21 cellular contexts compared by ENCODE assay signal in the genomic region with DNA sequence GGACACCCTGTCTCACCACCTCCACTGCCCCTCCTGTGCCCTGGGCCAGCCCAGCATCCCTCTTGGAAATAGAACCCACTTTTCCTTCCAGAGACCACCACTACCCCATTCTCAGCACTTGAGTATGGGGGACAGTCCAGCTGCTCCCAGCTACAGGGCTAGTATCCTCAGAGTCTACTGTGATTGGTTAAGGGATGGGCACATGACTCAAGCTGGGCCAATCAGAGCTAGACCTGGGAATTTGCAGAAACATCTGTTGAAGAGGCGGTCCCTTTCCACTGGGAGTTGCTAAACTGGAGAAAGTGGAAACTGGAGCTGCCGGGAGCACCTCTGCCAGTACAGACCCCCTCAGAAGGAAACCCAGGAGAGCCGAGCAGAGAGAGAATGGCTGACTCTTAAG.
DNase-seq lines count a peak whose midpoint lies in the region; ATAC-seq and TF ChIP-seq lines count a peak whose summit lies in the region.
"Had no signal": no experiment of that assay in that cellular context is flagged by ENCODE, and none has a peak within 500 bp of the region (broad histone marks: within the 10 kb centered on the region; RNA-seq: fewer than 3 reads in every experiment).

No MANE protein-coding gene starts in this region.

- H3K9ac ChIP-seq in mammary epithelial cell (ENCODE audit: insufficient read depth, low read length) (no peak overlapping the region), endodermal cell (ENCODE audit: extremely low read depth, low read length, poor library complexity, severe bottlenecking) (no peak overlapping the region)
- H3K9ac ChIP-seq: BLaER1 treated with 17β-estradiol and CSF1 and Interleukin-3, amounts not matched to agents 10 nM and 100 nM; KMS-11 had no signal

- no peak for ATAC-seq in GM21723 (IDR thresholded peaks at IDR 0.05; ENCODE audit: unreplicated experiment)
- no peak for ATAC-seq in GM18861 (IDR thresholded peaks at IDR 0.05; ENCODE audit: unreplicated experiment)
- ATAC-seq in activated T-cell treated with anti-CD3 and anti-CD28 coated beads, Interleukin-2, amount 50 U/mL, for 72 hours (replicated peaks in 1 of 2), result no peak
- ATAC-seq: CD8-positive, alpha-beta T cell had no signal

- H3K9me3 ChIP-seq in mammary epithelial cell (replicated peaks; ENCODE audit: insufficient read depth, low read length) (no peaks in the 10 kb centered on the region), endodermal cell (ENCODE audit: control insufficient read depth, low read length) (no peaks in the 10 kb centered on the region), testis (no peaks in the 10 kb centered on the region)
- H3K9me3 ChIP-seq: BLaER1 treated with 17β-estradiol and CSF1 and Interleukin-3, amounts not matched to agents 10 nM and 100 nM had no signal

- BruUV-seq in MCF 10A (replicated peaks; lab: Mats Ljungman, UMichigan) (no TSS peak), mammary epithelial cell (replicated peaks; lab: Mats Ljungman, UMichigan) (no TSS peak)

- no peak overlapping the region for H3K27ac ChIP-seq in mammary epithelial cell (ENCODE audit: insufficient read depth, low read depth, low read length)
- H3K27ac ChIP-seq in endodermal cell (ENCODE audit: low read depth, low read length), result no peak overlapping the region
- no peak overlapping the region for H3K27ac ChIP-seq in testis
- H3K27ac ChIP-seq: BLaER1 treated with 17β-estradiol and CSF1 and Interleukin-3, amounts not matched to agents 10 nM and 100 nM; KMS-11 had no signal

- H3K9me3 Mint-ChIP-seq in MCF 10A (ENCODE audit: unreplicated experiment) (no peaks in the 10 kb centered on the region), endodermal cell (no peaks in the 10 kb centered on the region)
- no peaks in the 10 kb centered on the region for H3K9me3 Mint-ChIP-seq in activated T-cell treated with anti-CD3 and anti-CD28 coated beads, Interleukin-2, amount 50 U/mL, for 72 hours
- H3K9me3 Mint-ChIP-seq: CD8-positive, alpha-beta T cell; H9 had no signal

- no peaks in the 10 kb centered on the region for H3K4me1 ChIP-seq in mammary epithelial cell (ENCODE audit: insufficient read depth, low read length)
- H3K4me1 ChIP-seq in endodermal cell (ENCODE audit: control insufficient read depth, insufficient read depth, low read length), result no peaks in the 10 kb centered on the region
- H3K4me1 ChIP-seq in testis, result no peaks in the 10 kb centered on the region

- in situ Hi-C loops in mammary epithelial cell (cut with MboI; ENCODE audit: low sequenced_read_pairs in 2 of 2), result no loop called here

- no peaks in the 10 kb centered on the region for H3K79me2 ChIP-seq in mammary epithelial cell (ENCODE audit: insufficient read depth, low read length)

- TF ChIP-seq CTCF in MCF 10A (IDR thresholded peaks at IDR 0.05; ENCODE audit: unreplicated experiment), result no peak
- no peak for TF ChIP-seq CTCF in mammary epithelial cell (conservative IDR thresholded peaks at IDR 0.05 in 1 of 2, IDR thresholded peaks at IDR 0.05 in 1 of 2; ENCODE audit: extremely low read depth in 1 of 2, insufficient read depth in 1 of 2, low read depth in 1 of 2, low read length in 2 of 2)
- TF ChIP-seq CTCF in endodermal cell (conservative IDR thresholded peaks at IDR 0.05), result no peak
- no peak for TF ChIP-seq CTCF in testis (IDR thresholded peaks at IDR 0.05)

- POLR2A ChIA-PET in MCF 10A (lab: Yijun Ruan, JAX), result no interaction called here

- no peak overlapping the region for H3K4me2 ChIP-seq in mammary epithelial cell (ENCODE audit: insufficient read depth, low read depth, low read length)
- H3K4me2 ChIP-seq: KMS-11 had no signal

- H3K4me1 Mint-ChIP-seq in MCF 10A (ENCODE audit: insufficient read depth, unreplicated experiment) (no peaks in the 10 kb centered on the region), endodermal cell (no peaks in the 10 kb centered on the region)
- no peaks in the 10 kb centered on the region for H3K4me1 Mint-ChIP-seq in activated T-cell treated with anti-CD3 and anti-CD28 coated beads, Interleukin-2, amount 50 U/mL, for 72 hours (ENCODE audit: low read depth)

- H3K27ac Mint-ChIP-seq in MCF 10A (ENCODE audit: low read depth, unreplicated experiment) (no peak overlapping the region), endodermal cell (no peak overlapping the region)
- no peak overlapping the region for H3K27ac Mint-ChIP-seq in activated T-cell treated with anti-CD3 and anti-CD28 coated beads, Interleukin-2, amount 50 U/mL, for 72 hours
- H3K27ac Mint-ChIP-seq: CD8-positive, alpha-beta T cell; H9 had no signal

- H3K4me3 Mint-ChIP-seq in MCF 10A (ENCODE audit: unreplicated experiment), result no peak overlapping the region
- no peak overlapping the region for H3K4me3 Mint-ChIP-seq in endodermal cell
- no peak overlapping the region for H3K4me3 Mint-ChIP-seq in activated T-cell treated with anti-CD3 and anti-CD28 coated beads, Interleukin-2, amount 50 U/mL, for 72 hours
- H3K4me3 Mint-ChIP-seq: CD8-positive, alpha-beta T cell; H9 had no signal

- no peaks in the 10 kb centered on the region for H3K27me3 ChIP-seq in mammary epithelial cell (ENCODE audit: insufficient read depth, low read length)
- no peaks in the 10 kb centered on the region for H3K27me3 ChIP-seq in endodermal cell (ENCODE audit: control insufficient read depth, insufficient read depth, low read length, poor library complexity, severe bottlenecking)
- H3K27me3 ChIP-seq in testis, result no peaks in the 10 kb centered on the region
- H3K27me3 ChIP-seq: BLaER1 treated with 17β-estradiol and CSF1 and Interleukin-3, amounts not matched to agents 10 nM and 100 nM had no signal

- WGBS in mammary epithelial cell (ENCODE audit: low coverage, missing lambda C conversion rate), result 75% methylated on average over 1 of the region's 3 CpGs
- 79 to 100% methylated on average over 2 to 3 of the region's 3 CpGs for WGBS in endodermal cell (ENCODE audit: insufficient coverage in 1 of 2, insufficient read length in 1 of 2), 2 experiments
- WGBS in testis, 2 donors, result 35 to 47% methylated on average over 2 to 3 of the region's 3 CpGs

- H3K27me3 Mint-ChIP-seq in MCF 10A (ENCODE audit: insufficient read depth, unreplicated experiment) (peaks cover 61% of the 10 kb centered on the region), endodermal cell (ENCODE audit: insufficient read depth) (peaks cover 7% of the 10 kb centered on the region)
- H3K27me3 Mint-ChIP-seq in activated T-cell treated with anti-CD3 and anti-CD28 coated beads, Interleukin-2, amount 50 U/mL, for 72 hours (ENCODE audit: low read depth), result peaks cover 8% of the 10 kb centered on the region

- DNase-seq in MCF 10A (ENCODE audit: unreplicated experiment) (peak; percentile 6), mammary epithelial cell (no peak), NAMALWA (ENCODE audit: low spot score) (peak; percentile 13), endodermal cell (peak; percentile 55), testis (peak; percentile 23)
- no peak for DNase-seq in activated T-cell treated with anti-CD3 and anti-CD28 coated beads, Interleukin-2, amount 50 U/mL, for 72 hours
- DNase-seq: Calu3; CD8-positive, alpha-beta T cell; DMS79; H9; NCI-H1048; NCI-H1436 treated with DMSO at 0.1 percent for 48 hours; NCI-H2029 treated with DMSO at 0.1 percent for 48 hours; NCI-H2171; NCI-H446 treated with DMSO at 0.1 percent for 48 hours; OCI-M1; SHP77 had no signal

- H2AFZ ChIP-seq in mammary epithelial cell (ENCODE audit: low read depth, low read length), result no peak overlapping the region

- H3K36me3 Mint-ChIP-seq in MCF 10A (ENCODE audit: insufficient read depth, unreplicated experiment), result no peaks in the 10 kb centered on the region
- H3K36me3 Mint-ChIP-seq in endodermal cell (ENCODE audit: low read depth), result no peaks in the 10 kb centered on the region
- no peaks in the 10 kb centered on the region for H3K36me3 Mint-ChIP-seq in activated T-cell treated with anti-CD3 and anti-CD28 coated beads, Interleukin-2, amount 50 U/mL, for 72 hours (ENCODE audit: insufficient read depth in 2 of 2)
- H3K36me3 Mint-ChIP-seq: CD8-positive, alpha-beta T cell had no signal

- intact Hi-C loops in MCF 10A (cut with micrococcal nuclease) (no loop called here), mammary epithelial cell (cut with micrococcal nuclease) (no loop called here), testis (cut with DNase I; ENCODE audit: low total_unique reads) (no loop called here)

- CTCF ChIA-PET in MCF 10A (lab: Yijun Ruan, JAX) (interaction anchor here (1.5 kb wide), 1 partner anchor 11 kb away, joined by 3 read pairs; no protein-coding TSS in a partner anchor), mammary epithelial cell (lab: Charles Lee; ENCODE audit: low non-redundant PET) (interaction anchor here (0.6 kb wide), 1 partner anchor 205 kb away, joined by 3 read pairs; no protein-coding TSS in a partner anchor)

- no peaks in the 10 kb centered on the region for H3K36me3 ChIP-seq in mammary epithelial cell (ENCODE audit: insufficient read depth, low read length)
- H3K36me3 ChIP-seq in endodermal cell (ENCODE audit: control insufficient read depth, insufficient read depth, low read length), result no peaks in the 10 kb centered on the region
- H3K36me3 ChIP-seq in testis (ENCODE audit: low read depth, missing control alignments), result no peaks in the 10 kb centered on the region
- H3K36me3 ChIP-seq: BLaER1 treated with 17β-estradiol and CSF1 and Interleukin-3, amounts not matched to agents 10 nM and 100 nM had no signal

- TF ChIP-seq POLR2A in testis (IDR thresholded peaks at IDR 0.05), result no peak

- dilution Hi-C loops in mammary epithelial cell (cut with HindIII; ENCODE audit: low sequenced_read_pairs), result loop anchor here (10.0 kb wide), 1 partner anchor 58 kb away; no protein-coding TSS in a partner anchor

- no peak overlapping the region for H3K4me3 ChIP-seq in mammary epithelial cell (replicated peaks in 1 of 3; ENCODE audit: insufficient read depth in 1 of 3, low read depth in 2 of 3, low read length in 3 of 3)
- H3K4me3 ChIP-seq in endodermal cell (ENCODE audit: low read length), result no peak overlapping the region
- peak overlapping the region in 1 of 2 donors; percentile 38 for H3K4me3 ChIP-seq in testis
- H3K4me3 ChIP-seq: BLaER1 treated with 17β-estradiol and CSF1 and Interleukin-3, amounts not matched to agents 10 nM and 100 nM had no signal

- H4K20me1 ChIP-seq in mammary epithelial cell (ENCODE audit: insufficient read depth, low read length), result no peaks in the 10 kb centered on the region
- H4K20me1 ChIP-seq: BLaER1 treated with 17β-estradiol and CSF1 and Interleukin-3, amounts not matched to agents 10 nM and 100 nM had no signal

Comparison
In these comparisons a context has a peak if more than half of its experiments do, and no peak if none do; other contexts are left out.
1. DNase-seq: peak in MCF 10A (single experiment), NAMALWA (single experiment), endodermal cell (single experiment) and testis (single experiment); none in mammary epithelial cell (single experiment) and activated T-cell treated with anti-CD3 and anti-CD28 coated beads, Interleukin-2, amount 50 U/mL, for 72 hours (0 of 2).